ENCODE assay signal across 38 cellular contexts in genomic region chr5:172311026-172311425, GRCh38.
"Had no signal": no experiment of that assay in that cellular context is flagged by ENCODE, and none has a peak within 500 bp of the region (broad histone marks: within the 10 kb centered on the region; RNA-seq: fewer than 3 reads in every experiment).

No MANE protein-coding gene starts in this region.

- H3K27ac Mint-ChIP-seq: activated naive CD4-positive, alpha-beta T cell treated with anti-CD3 and anti-CD28 coated beads for 36 hours; activated naive CD4-positive, alpha-beta T cell treated with anti-CD3 and anti-CD28 coated beads, Interleukin-2, amount 10 ng/mL, durations not matched to agents 7 days and 5 days; activated naive CD4-positive, alpha-beta T cell treated with anti-CD3 and anti-CD28 coated beads, Interleukin-2, amount 50 U/mL, for 24 hours; activated naive CD4-positive, alpha-beta T cell treated with anti-CD3 and anti-CD28 coated beads, Interleukin-2, amount 50 U/mL, for 72 hours; activated naive CD8-positive, alpha-beta T cell; activated naive CD8-positive, alpha-beta T cell treated with anti-CD3 and anti-CD28 coated beads for 36 hours; activated naive CD8-positive, alpha-beta T cell treated with anti-CD3 and anti-CD28 coated beads, Interleukin-2, amount 10 ng/mL, durations not matched to agents 7 days and 5 days; activated naive CD8-positive, alpha-beta T cell treated with anti-CD3 and anti-CD28 coated beads, Interleukin-2, amount 50 U/mL, for 24 hours; activated T-cell treated with anti-CD3 and anti-CD28 coated beads, Interleukin-2, amount 50 U/mL, for 24 hours; activated T-cell treated with anti-CD3 and anti-CD28 coated beads, Interleukin-2, amount 50 U/mL, for 72 hours; activated T-helper 1 cell treated with anti-CD3 and anti-CD28 coated beads, Interleukin-12 subunit alpha, Interleukin-12 subunit beta, Interleukin-2, Interleukin-4 antibody, amounts not matched to agents 30 ng/mL and 10 ng/mL and 1 ng/mL, durations not matched to agents 14 hours and 24 hours and 36 hours; activated T-helper 17 cell treated with anti-CD3 and anti-CD28 coated beads, Interleukin-2, amount 50 U/mL, for 72 hours; activated T-helper 2 cell treated with anti-CD3 and anti-CD28 coated beads, Interferon-gamma antibody, Interleukin-2, Interleukin-4, amounts not matched to agents 10 μg/mL and 5 μg/mL and 100 μg/mL, durations not matched to agents 14 hours and 24 hours and 36 hours; brain had no signal

- H3K4me3 Mint-ChIP-seq: activated naive CD4-positive, alpha-beta T cell treated with anti-CD3 and anti-CD28 coated beads for 36 hours; activated naive CD4-positive, alpha-beta T cell treated with anti-CD3 and anti-CD28 coated beads, Interleukin-2, amount 10 ng/mL, durations not matched to agents 7 days and 5 days; activated naive CD4-positive, alpha-beta T cell treated with anti-CD3 and anti-CD28 coated beads, Interleukin-2, amount 50 U/mL, for 24 hours; activated naive CD8-positive, alpha-beta T cell; activated naive CD8-positive, alpha-beta T cell treated with anti-CD3 and anti-CD28 coated beads for 36 hours; activated naive CD8-positive, alpha-beta T cell treated with anti-CD3 and anti-CD28 coated beads, Interleukin-2, amount 10 ng/mL, durations not matched to agents 7 days and 5 days; activated naive CD8-positive, alpha-beta T cell treated with anti-CD3 and anti-CD28 coated beads, Interleukin-2, amount 50 U/mL, for 24 hours; activated T-cell treated with anti-CD3 and anti-CD28 coated beads, Interleukin-2, amount 50 U/mL, for 24 hours; activated T-cell treated with anti-CD3 and anti-CD28 coated beads, Interleukin-2, amount 50 U/mL, for 4 hours; activated T-cell treated with anti-CD3 and anti-CD28 coated beads, Interleukin-2, amount 50 U/mL, for 72 hours; activated T-helper 1 cell treated with anti-CD3 and anti-CD28 coated beads, Interleukin-12 subunit alpha, Interleukin-12 subunit beta, Interleukin-2, Interleukin-4 antibody, amounts not matched to agents 30 ng/mL and 10 ng/mL and 1 ng/mL, durations not matched to agents 14 hours and 24 hours and 36 hours; activated T-helper 17 cell treated with anti-CD3 and anti-CD28 coated beads, Interleukin-2, amount 50 U/mL, for 72 hours; brain; central memory CD8-positive, alpha-beta T cell had no signal

- H3K27me3 Mint-ChIP-seq: activated naive CD8-positive, alpha-beta T cell had no signal

- H3K4me1 Mint-ChIP-seq: activated naive CD4-positive, alpha-beta T cell treated with anti-CD3 and anti-CD28 coated beads, Interleukin-2, amount 10 ng/mL, durations not matched to agents 7 days and 5 days; activated naive CD4-positive, alpha-beta T cell treated with anti-CD3 and anti-CD28 coated beads, Interleukin-2, amount 50 U/mL, for 24 hours; activated naive CD8-positive, alpha-beta T cell treated with anti-CD3 and anti-CD28 coated beads for 36 hours; activated naive CD8-positive, alpha-beta T cell treated with anti-CD3 and anti-CD28 coated beads, Interleukin-2, amount 10 ng/mL, durations not matched to agents 7 days and 5 days; activated T-helper 17 cell treated with anti-CD3 and anti-CD28 coated beads, Interleukin-2, amount 50 U/mL, for 72 hours; central memory CD8-positive, alpha-beta T cell had no signal

- H3K4me3 ChIP-seq: adrenal gland, ascending aorta, body of pancreas, breast epithelium, cardiac muscle cell had no signal

- DNase-seq: activated effector memory CD4-positive, alpha-beta T cell treated with anti-CD3 and anti-CD28 coated beads, Interleukin-2, amount 50 U/mL, for 16 hours; activated effector memory CD4-positive, alpha-beta T cell treated with Interleukin-2 at 50 U/mL for 16 hours; activated gamma-delta T cell; activated gamma-delta T cell treated with Interleukin-2 at 50 U/mL for 16 hours; activated naive CD4-positive, alpha-beta T cell; activated naive CD4-positive, alpha-beta T cell treated with anti-CD3 and anti-CD28 coated beads for 36 hours; activated naive CD4-positive, alpha-beta T cell treated with anti-CD3 and anti-CD28 coated beads, Interleukin-2, amount 10 ng/mL, durations not matched to agents 7 days and 5 days; activated naive CD4-positive, alpha-beta T cell treated with anti-CD3 and anti-CD28 coated beads, Interleukin-2, amount 50 U/mL, for 16 hours; activated naive CD4-positive, alpha-beta T cell treated with Interleukin-2 at 50 U/mL for 16 hours; activated naive CD8-positive, alpha-beta T cell treated with anti-CD3 and anti-CD28 coated beads for 36 hours; activated naive CD8-positive, alpha-beta T cell treated with anti-CD3 and anti-CD28 coated beads, Interleukin-2, amount 10 ng/mL, durations not matched to agents 7 days and 5 days; activated naive CD8-positive, alpha-beta T cell treated with anti-CD3 and anti-CD28 coated beads, Interleukin-2, amount 50 U/mL, for 24 hours; activated T-cell treated with anti-CD3 and anti-CD28 coated beads, Interleukin-2, amount 50 U/mL, for 1 hour; activated T-cell treated with anti-CD3 and anti-CD28 coated beads, Interleukin-2, amount 50 U/mL, for 24 hours; activated T-cell treated with anti-CD3 and anti-CD28 coated beads, Interleukin-2, amount 50 U/mL, for 4 hours; activated T-cell treated with anti-CD3 and anti-CD28 coated beads, Interleukin-2, amount 50 U/mL, for 48 hours; activated T-cell treated with anti-CD3 and anti-CD28 coated beads, Interleukin-2, amount 50 U/mL, for 72 hours; amniotic stem cell; amygdala; anterior cingulate cortex; aorta; body of pancreas; brain microvascular endothelial cell; caudate nucleus; central memory CD4-positive, alpha-beta T cell; cerebellar nuclear complex had no signal

- H3K9me3 ChIP-seq: adrenal gland, body of pancreas, breast epithelium had no signal

- ATAC-seq: activated naive CD4-positive, alpha-beta T cell treated with anti-CD3 and anti-CD28 coated beads, Interleukin-2, amount 50 U/mL, for 72 hours; activated naive CD8-positive, alpha-beta T cell treated with anti-CD3 and anti-CD28 coated beads, Interleukin-2, amount 50 U/mL, for 24 hours; activated T-cell treated with anti-CD3 and anti-CD28 coated beads, Interleukin-2, amount 50 U/mL, for 4 hours; activated T-cell treated with anti-CD3 and anti-CD28 coated beads, Interleukin-2, amount 50 U/mL, for 72 hours; activated T-helper 17 cell treated with anti-CD3 and anti-CD28 coated beads, Interleukin-2, amount 50 U/mL, for 72 hours; body of pancreas had no signal

- H3K27me3 ChIP-seq: adrenal gland, ascending aorta, body of pancreas, brain microvascular endothelial cell, breast epithelium, cardiac muscle cell had no signal

- H3K36me3 Mint-ChIP-seq: activated naive CD4-positive, alpha-beta T cell treated with anti-CD3 and anti-CD28 coated beads, Interleukin-2, amount 10 ng/mL, durations not matched to agents 7 days and 5 days; activated naive CD4-positive, alpha-beta T cell treated with anti-CD3 and anti-CD28 coated beads, Interleukin-2, amount 50 U/mL, for 24 hours; activated naive CD4-positive, alpha-beta T cell treated with anti-CD3 and anti-CD28 coated beads, Interleukin-2, amount 50 U/mL, for 72 hours; activated naive CD8-positive, alpha-beta T cell; activated naive CD8-positive, alpha-beta T cell treated with anti-CD3 and anti-CD28 coated beads for 36 hours; brain had no signal

- H3K4me1 ChIP-seq: ascending aorta, body of pancreas, breast epithelium had no signal

- H3K36me3 ChIP-seq: adrenal gland, ascending aorta, brain microvascular endothelial cell, breast epithelium, cardiac muscle cell had no signal

- H3K27ac ChIP-seq: adrenal gland, ascending aorta, body of pancreas, brain microvascular endothelial cell, breast epithelium, cardiac muscle cell had no signal

- H3K9me3 Mint-ChIP-seq: activated naive CD4-positive, alpha-beta T cell treated with anti-CD3 and anti-CD28 coated beads for 36 hours; activated naive CD4-positive, alpha-beta T cell treated with anti-CD3 and anti-CD28 coated beads, Interleukin-2, amount 10 ng/mL, durations not matched to agents 7 days and 5 days; activated naive CD4-positive, alpha-beta T cell treated with anti-CD3 and anti-CD28 coated beads, Interleukin-2, amount 50 U/mL, for 24 hours; activated naive CD4-positive, alpha-beta T cell treated with anti-CD3 and anti-CD28 coated beads, Interleukin-2, amount 50 U/mL, for 72 hours; activated naive CD8-positive, alpha-beta T cell treated with anti-CD3 and anti-CD28 coated beads for 36 hours; activated naive CD8-positive, alpha-beta T cell treated with anti-CD3 and anti-CD28 coated beads, Interleukin-2, amount 10 ng/mL, durations not matched to agents 7 days and 5 days; activated naive CD8-positive, alpha-beta T cell treated with anti-CD3 and anti-CD28 coated beads, Interleukin-2, amount 50 U/mL, for 24 hours; activated T-cell treated with anti-CD3 and anti-CD28 coated beads, Interleukin-2, amount 50 U/mL, for 24 hours; activated T-cell treated with anti-CD3 and anti-CD28 coated beads, Interleukin-2, amount 50 U/mL, for 4 hours; activated T-cell treated with anti-CD3 and anti-CD28 coated beads, Interleukin-2, amount 50 U/mL, for 72 hours; activated T-helper 1 cell treated with anti-CD3 and anti-CD28 coated beads, Interleukin-12 subunit alpha, Interleukin-12 subunit beta, Interleukin-2, Interleukin-4 antibody, amounts not matched to agents 30 ng/mL and 10 ng/mL and 1 ng/mL, durations not matched to agents 14 hours and 24 hours and 36 hours; activated T-helper 17 cell treated with anti-CD3 and anti-CD28 coated beads, Interleukin-2, amount 50 U/mL, for 72 hours; activated T-helper 2 cell treated with anti-CD3 and anti-CD28 coated beads, Interferon-gamma antibody, Interleukin-2, Interleukin-4, amounts not matched to agents 10 μg/mL and 5 μg/mL and 100 μg/mL, durations not matched to agents 14 hours and 24 hours and 36 hours; central memory CD8-positive, alpha-beta T cell had no signal
